ENCODE assay signal across 17 cellular contexts in genomic region chr14:70018246-70018645, GRCh38.
DNase-seq lines count a peak whose midpoint lies in the region; ATAC-seq and TF ChIP-seq lines count a peak whose summit lies in the region.
"Had no signal": no experiment of that assay in that cellular context is flagged by ENCODE, and none has a peak within 500 bp of the region (broad histone marks: within the 10 kb centered on the region; RNA-seq: fewer than 3 reads in every experiment).

No MANE protein-coding gene starts in this region.

- DNase-seq in adipocyte (ENCODE audit: low read depth) = no peak
- DNase-seq in left lung = no peak
- no peak for DNase-seq in stomach
- DNase-seq in GM10248 (ENCODE audit: extremely low spot score) = no peak
- no peak for DNase-seq in activated CD4-positive, alpha-beta memory T cell treated with anti-CD3 and anti-CD28 coated beads, Interleukin-2, amount 10 ng/mL, durations not matched to agents 7 days and 5 days
- DNase-seq: activated CD4-positive, alpha-beta T cell treated with anti-CD3 and anti-CD28 coated beads for 48 hours; activated T-cell treated with anti-CD3 and anti-CD28 coated beads, Interleukin-2, amount 50 U/mL, for 1 hour; AML-193; HFFc6; NCI-H2081 treated with DMSO at 0.1 percent for 48 hours; NCI-H524 treated with DMSO at 0.1 percent for 48 hours; T1000 had no signal

- TF ChIP-seq CTCF in left lung (IDR thresholded peaks at IDR 0.05) (no peak), stomach (IDR thresholded peaks at IDR 0.05) (no peak), GM10248 (IDR thresholded peaks at IDR 0.05; ENCODE audit: control extremely low read depth, extremely low read depth, low read depth, missing control alignments) (no peak)

- H3K4me3 ChIP-seq in adipocyte (ENCODE audit: low read length) (peak overlapping the region; percentile 60), left lung (no peak overlapping the region), stomach (peak overlapping the region in 1 of 4 donors; percentile 20)

- TF ChIP-seq POLR2A in stomach (IDR thresholded peaks at IDR 0.05) = no peak
- no peak for TF ChIP-seq POLR2A in GM18505 (IDR thresholded peaks at IDR 0.05; ENCODE audit: borderline replicate concordance, extremely low read depth, insufficient read depth, insufficient read length)

- H3K9ac ChIP-seq in adipocyte (ENCODE audit: low read length) = peak overlapping the region; percentile 17

- H3K27ac Mint-ChIP-seq in activated CD4-positive, alpha-beta memory T cell treated with anti-CD3 and anti-CD28 coated beads, Interleukin-2, amount 10 ng/mL, durations not matched to agents 7 days and 5 days = no peak overlapping the region
- H3K27ac Mint-ChIP-seq: HFFc6; stimulated activated naive CD8-positive, alpha-beta T cell treated with anti-CD3 and anti-CD28 coated beads, Interleukin-15, Interleukin-2, amounts not matched to agents 100 ng/mL and 50 ng/mL, for 24 hours had no signal

- ATAC-seq in GM18909 (IDR thresholded peaks at IDR 0.05; ENCODE audit: poor library complexity, unreplicated experiment) (peak; percentile 16), left lung (peak; percentile 15), GM21526 (IDR thresholded peaks at IDR 0.05; ENCODE audit: low FRiP score, unreplicated experiment) (no peak), GM18505 (IDR thresholded peaks at IDR 0.05; ENCODE audit: unreplicated experiment) (no peak)

- H3K4me1 ChIP-seq in adipocyte (ENCODE audit: control insufficient read depth, insufficient read depth, low read length) (peaks cover 22% of the 10 kb centered on the region), left lung (peaks cover 0 to 19% of the 10 kb centered on the region in 2 donors), stomach (peaks cover 10 to 15% (median 11%) of the 10 kb centered on the region in 4 donors)

- H3K27me3 ChIP-seq in adipocyte (replicated peaks; ENCODE audit: control insufficient read depth, insufficient read depth, low read length) (no peaks in the 10 kb centered on the region), left lung (peaks cover 0 to 6% of the 10 kb centered on the region in 2 donors), stomach (no peaks in the 10 kb centered on the region)

- intact Hi-C loops in left lung (cut with DNase I) (no loop called here), stomach (cut with DNase I; ENCODE audit: low total_unique reads) (no loop called here)

- WGBS in stomach, 5 donors = 71 to 93% (median 86%) methylated on average over 2 of the region's 2 CpGs

- POLR2A ChIA-PET in GM10248 (lab: Yijun Ruan, JAX) = no interaction called here
- POLR2A ChIA-PET in activated CD4-positive, alpha-beta memory T cell treated with anti-CD3 and anti-CD28 coated beads, Interleukin-2, amount 10 ng/mL, durations not matched to agents 7 days and 5 days (lab: Charles Lee) = no interaction called here

- H3K36me3 ChIP-seq in adipocyte (ENCODE audit: control insufficient read depth, insufficient read depth, low read length, severe bottlenecking) (peaks cover 22% of the 10 kb centered on the region), left lung (no peaks in the 10 kb centered on the region), stomach (no peaks in the 10 kb centered on the region)

- H3K4me3 Mint-ChIP-seq in activated CD4-positive, alpha-beta memory T cell treated with anti-CD3 and anti-CD28 coated beads, Interleukin-2, amount 10 ng/mL, durations not matched to agents 7 days and 5 days = no peak overlapping the region
- H3K4me3 Mint-ChIP-seq: HFFc6; stimulated activated naive CD8-positive, alpha-beta T cell treated with anti-CD3 and anti-CD28 coated beads, Interleukin-15, Interleukin-2, amounts not matched to agents 100 ng/mL and 50 ng/mL, for 24 hours had no signal

- H3K36me3 Mint-ChIP-seq in activated CD4-positive, alpha-beta memory T cell treated with anti-CD3 and anti-CD28 coated beads, Interleukin-2, amount 10 ng/mL, durations not matched to agents 7 days and 5 days (ENCODE audit: low read depth) = no peaks in the 10 kb centered on the region

- H3K4me1 Mint-ChIP-seq in activated CD4-positive, alpha-beta memory T cell treated with anti-CD3 and anti-CD28 coated beads, Interleukin-2, amount 10 ng/mL, durations not matched to agents 7 days and 5 days = peaks cover 17% of the 10 kb centered on the region

- H3K27me3 Mint-ChIP-seq in activated CD4-positive, alpha-beta memory T cell treated with anti-CD3 and anti-CD28 coated beads, Interleukin-2, amount 10 ng/mL, durations not matched to agents 7 days and 5 days = peaks cover 7% of the 10 kb centered on the region

- H3K9me3 ChIP-seq in adipocyte (ENCODE audit: control insufficient read depth, low read length) (no peaks in the 10 kb centered on the region), left lung (no peaks in the 10 kb centered on the region), stomach (no peaks in the 10 kb centered on the region)
- H3K9me3 ChIP-seq: psoas muscle had no signal

- H3K27ac ChIP-seq in left lung (peak overlapping the region in 1 of 2 donors; percentile 53), stomach (peak overlapping the region in 3 of 5 donors; percentile 45 to 63 (median 54))
- H3K27ac ChIP-seq: psoas muscle had no signal

- CTCF ChIA-PET in GM10248 (lab: Yijun Ruan, JAX) = interaction anchor here (10.2 kb wide), 1 partner anchor 10 kb away, joined by 103 read pairs; no protein-coding TSS in a partner anchor
- CTCF ChIA-PET in activated CD4-positive, alpha-beta memory T cell treated with anti-CD3 and anti-CD28 coated beads, Interleukin-2, amount 10 ng/mL, durations not matched to agents 7 days and 5 days (lab: Charles Lee) = interaction anchor here (3.4 kb wide), 1 partner anchor 10 kb away, joined by 15 read pairs; no protein-coding TSS in a partner anchor

- no peak for TF ChIP-seq EP300 in stomach (IDR thresholded peaks at IDR 0.05)

- H3K9me3 Mint-ChIP-seq in activated CD4-positive, alpha-beta memory T cell treated with anti-CD3 and anti-CD28 coated beads, Interleukin-2, amount 10 ng/mL, durations not matched to agents 7 days and 5 days = no peaks in the 10 kb centered on the region
- H3K9me3 Mint-ChIP-seq: stimulated activated naive CD8-positive, alpha-beta T cell treated with anti-CD3 and anti-CD28 coated beads, Interleukin-15, Interleukin-2, amounts not matched to agents 100 ng/mL and 50 ng/mL, for 24 hours had no signal

Comparison
In these comparisons a context has a peak if more than half of its experiments do, and no peak if none do; other contexts are left out.
1. ATAC-seq: peak in GM18909 (single experiment) and left lung (single experiment); none in GM21526 (single experiment) and GM18505 (single experiment).